Comparison of ENCODE assay signal across 2 cellular contexts in genomic region chr10:33245343-33245742, GRCh38.
TF ChIP-seq lines count a peak whose summit lies in the region.

No MANE protein-coding gene starts in this region.

TF ChIP-seq in IMR-90, 13 proteins besides CTCF, POLR2A, EP300 and RAD21:
- TF ChIP-seq ELK1 (IDR thresholded peaks at IDR 0.05; ENCODE audit: borderline replicate concordance, low read depth, low read length) (no peak), MAFK (IDR thresholded peaks at IDR 0.05; ENCODE audit: low read depth, low read length) (peak; percentile 37; the same call in 1 of the 2 replicates), NFE2L2 (IDR thresholded peaks at IDR 0.05; ENCODE audit: low read depth, low read length) (no peak)

TF ChIP-seq in K562, 482 proteins besides CTCF, POLR2A, EP300 and RAD21:
- no peak for TF ChIP-seq ZNF830 (CRISPR knock-in tag; IDR thresholded peaks at IDR 0.05)
- 0 out of 2 replicates have a peak, but pooled peaks have one; percentile 5 for TF ChIP-seq C11orf30 (IDR thresholded peaks at IDR 0.05; ENCODE audit: low read depth)
- no peak for TF ChIP-seq DDX20 (tag; IDR thresholded peaks at IDR 0.05; ENCODE audit: low read depth)
